17 cellular contexts compared by ENCODE assay signal in the genomic region with DNA sequence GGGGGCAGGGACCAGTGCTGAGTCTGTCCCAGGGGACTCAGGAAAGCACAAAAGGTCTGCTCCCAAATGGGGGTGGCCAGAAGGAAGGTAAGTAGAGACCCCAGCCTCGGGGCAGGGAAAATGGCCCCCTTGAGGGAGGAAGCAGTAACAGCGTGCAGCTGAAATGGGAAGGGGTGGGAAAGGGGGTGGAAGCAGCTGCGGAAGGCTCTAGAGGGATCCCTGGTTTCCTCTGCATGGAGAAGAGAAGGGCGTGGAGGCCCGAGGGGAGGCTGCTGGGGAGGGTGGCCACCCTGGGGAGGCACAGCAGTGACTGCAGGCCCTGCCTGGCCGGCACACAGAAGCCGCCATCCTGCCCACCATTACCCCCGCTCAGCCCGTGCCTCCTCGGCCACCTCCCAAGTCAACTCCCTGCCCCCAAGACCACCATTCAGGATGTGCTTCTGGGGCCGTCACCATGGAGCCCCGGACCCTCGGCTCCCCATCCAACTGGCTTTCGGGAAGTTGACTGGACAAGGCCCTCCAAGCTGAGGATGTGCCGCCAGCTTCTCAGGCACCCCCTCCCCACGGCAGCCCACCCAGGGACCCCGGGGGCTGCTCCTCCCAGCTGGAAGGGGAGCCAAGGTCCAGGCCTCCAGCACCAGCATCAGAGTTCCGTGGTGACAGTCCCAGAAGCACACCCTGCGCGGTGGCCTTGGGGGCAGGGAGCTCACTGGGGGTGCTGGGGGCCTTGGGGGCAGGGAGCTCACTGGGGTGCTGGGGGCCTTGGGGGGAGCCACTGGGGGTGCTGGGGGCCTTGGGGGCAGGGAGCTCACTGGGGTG. TPM values are rescaled to one million over a fixed set of nuclear protein-coding genes. Genes with fewer than 3 reads are reported as not detected.
DNase-seq lines count a peak whose midpoint lies in the region; ATAC-seq and TF ChIP-seq lines count a peak whose summit lies in the region.
"Had no signal": no experiment of that assay in that cellular context is flagged by ENCODE, and none has a peak within 500 bp of the region (broad histone marks: within the 10 kb centered on the region; RNA-seq: fewer than 3 reads in every experiment).

No MANE protein-coding gene starts in this region.

- no TSS peak for BruUV-seq in OCI-LY7 (replicated peaks; lab: Mats Ljungman, UMichigan)

- H3K4me1 ChIP-seq in OCI-LY7 (ENCODE audit: insufficient read depth, low read length, poor library complexity, severe bottlenecking) = peaks cover 8% of the 10 kb centered on the region
- H3K4me1 ChIP-seq: tibial artery had no signal

- H3K9me3 ChIP-seq in OCI-LY7 (ENCODE audit: low read length) = no peaks in the 10 kb centered on the region
- H3K9me3 ChIP-seq: stomach, tibial artery had no signal

- H3K4me2 ChIP-seq in OCI-LY7 (ENCODE audit: low read length) = peak overlapping the region; percentile 28; the same call in 1 of the 2 replicates

- in situ Hi-C loops in GM13976 (cut with MboI; ENCODE audit: low sequenced_read_pairs, unreplicated experiment) = no loop called here

- CTCF ChIA-PET in HEK293T (lab: Yijun Ruan, JAX) (interaction anchor here (0.6 to 2.3 kb wide), 8 partner anchors 11 to 222 kb away, joined by 3 to 18 read pairs (median 4); partner anchors contain the start of gene RNF4), OCI-LY7 (lab: Charles Lee; ENCODE audit: unreplicated experiment) (interaction anchor here (0.5 to 1.1 kb wide), 4 partner anchors 20 to 280 kb away, joined by 3 to 10 read pairs (median 5); no protein-coding TSS in a partner anchor)

- no peaks in the 10 kb centered on the region for H3K36me3 ChIP-seq in OCI-LY7 (ENCODE audit: insufficient read depth, low read length)
- H3K36me3 ChIP-seq: stomach, tibial artery had no signal

- peak overlapping the region; percentile 92; the same call in 1 of the 2 replicates for H2AFZ ChIP-seq in OCI-LY7 (ENCODE audit: low read length)

- intact Hi-C loops in OCI-LY7 (cut with micrococcal nuclease; ENCODE audit: unreplicated experiment) (no loop called here), left colon (cut with DNase I, micrococcal nuclease) (loop anchor here in 1 of 2 donors (10.0 kb wide), 1 partner anchor 218 kb away; no protein-coding TSS in a partner anchor)

- no peak overlapping the region for H3K27ac ChIP-seq in OCI-LY7 (ENCODE audit: low read depth, low read length, poor library complexity, severe bottlenecking)
- H3K27ac ChIP-seq: stomach, tibial artery had no signal

- no peaks in the 10 kb centered on the region for H3K79me2 ChIP-seq in OCI-LY7 (ENCODE audit: insufficient read depth, low read depth, low read length)

- no peaks in the 10 kb centered on the region for H4K20me1 ChIP-seq in OCI-LY7 (ENCODE audit: insufficient read depth, low read length)

- no peak for TF ChIP-seq CTCF in OCI-LY7 (conservative IDR thresholded peaks at IDR 0.05; ENCODE audit: low read length)
- no peak for TF ChIP-seq CTCF in GM13976 (IDR thresholded peaks at IDR 0.05; ENCODE audit: borderline replicate concordance, control extremely low read depth, extremely low read depth, insufficient read depth, missing control alignments)

- no peak overlapping the region for H3K4me3 ChIP-seq in OCI-LY7 (ENCODE audit: low read depth, low read length, poor library complexity, severe bottlenecking)
- H3K4me3 ChIP-seq: lung, stomach, tibial artery had no signal

- no peaks in the 10 kb centered on the region for H3K9me2 ChIP-seq in OCI-LY7 (ENCODE audit: insufficient read depth, low read length)

- ATAC-seq in left colon (peak; percentile 18), HG02970 (IDR thresholded peaks at IDR 0.05; ENCODE audit: low FRiP score, unreplicated experiment) (no peak)

- POLR2A ChIA-PET in HEK293T (lab: Yijun Ruan, JAX) (interaction anchor here (0.7 to 2.1 kb wide), 3 partner anchors 15 to 559 kb away, joined by 3 to 9 read pairs (median 3); partner anchors contain the start of gene RNF4), OCI-LY7 (lab: Charles Lee) (no interaction called here)

- DNase-seq in D341Med (ENCODE audit: low spot score) (peak; percentile 64), HEK293T (ENCODE audit: extremely low spot score) (peak; percentile 26), OCI-LY7 (ENCODE audit: low spot score) (no peak), left colon (no peak), GM13976 (ENCODE audit: low spot score) (no peak), mesenteric fat pad (ENCODE audit: low spot score) (no peak), dermis blood vessel endothelial cell (no peak)
- DNase-seq: T1000, tibial artery had no signal

TF ChIP-seq in HEK293T, 16 proteins besides CTCF, POLR2A, EP300 and RAD21:
- no peak for TF ChIP-seq ZNF384 (IDR thresholded peaks at IDR 0.05)
- TF ChIP-seq FOXK2 (IDR thresholded peaks at IDR 0.05) = no peak
- TF ChIP-seq NFRKB (IDR thresholded peaks at IDR 0.05) = no peak
- TF ChIP-seq CTBP1 (IDR thresholded peaks at IDR 0.05; ENCODE audit: borderline replicate concordance) = no peak
- no peak for TF ChIP-seq L3MBTL2 (conservative IDR thresholded peaks at IDR 0.05)
- TF ChIP-seq PKNOX1 (IDR thresholded peaks at IDR 0.05) = no peak
- TF ChIP-seq SP1 (IDR thresholded peaks at IDR 0.05) = no peak
- TF ChIP-seq LEF1 (IDR thresholded peaks at IDR 0.05; ENCODE audit: borderline replicate concordance) = no peak
- no peak for TF ChIP-seq SUZ12 (IDR thresholded peaks at IDR 0.05)
- no peak for TF ChIP-seq ARNT (IDR thresholded peaks at IDR 0.05)
- no peak for TF ChIP-seq HDGF (IDR thresholded peaks at IDR 0.05; ENCODE audit: borderline replicate concordance)
- TF ChIP-seq TARDBP (IDR thresholded peaks at IDR 0.05) = no peak
TF ChIP-seq in HEK293T: peak in this region for 0.

RNA-seq across cellular contexts. Expression of gene CFAP99, which starts 23.6 kb away (rescaled TPM):
- not detected in 2 replicates for total RNA-seq in OCI-LY7 (2014; rRNA removed; shearing (Covaris generic))
- total RNA-seq in OCI-LY7 (2022) (not detected in 2 replicates), left colon (under 1 TPM; 0.46 to 0.73 TPM), mesenteric fat pad (not detected), dermis blood vessel endothelial cell (0.17 TPM in 1 of 2 replicates, not detected in the other)
- total RNA-seq: dermis microvascular lymphatic vessel endothelial cell, glomerular endothelial cell, kidney epithelial cell, pulmonary artery endothelial cell, skeletal muscle tissue had no signal

RNA-seq across cellular contexts. Expression of gene ZFYVE28, which starts 23.9 kb away (rescaled TPM):
- total RNA-seq in OCI-LY7 (2014; rRNA removed; shearing (Covaris generic)) = 4.8 TPM in 1 of 2 replicates, not detected in the other
- total RNA-seq in OCI-LY7 (2022) (0.32 TPM in 1 of 2 replicates, not detected in the other), left colon (10 to 100 TPM; 31.9 to 48.7 TPM), mesenteric fat pad (12.9 TPM), dermis blood vessel endothelial cell (7.5 and 8.6 TPM in 2 replicates)

RNA-seq across cellular contexts. Expression of gene RNF4, which starts 26.5 kb away (rescaled TPM):
- 63.6 and 65.0 TPM in 2 replicates for total RNA-seq in OCI-LY7 (2014; rRNA removed; shearing (Covaris generic))
- total RNA-seq in OCI-LY7 (2022) (76.5 and 77.5 TPM in 2 replicates), left colon (10 to 100 TPM; 45.6 to 47.4 TPM), mesenteric fat pad (48.6 TPM), dermis blood vessel endothelial cell (79.5 and 85.4 TPM in 2 replicates)

Comparison
In these comparisons a context has a peak if more than half of its experiments do, and no peak if none do; other contexts are left out.
1. DNase-seq: peak in D341Med (single experiment) and HEK293T (single experiment); none in OCI-LY7 (single experiment), left colon (0 of 2), GM13976 (single experiment), mesenteric fat pad (single experiment) and dermis blood vessel endothelial cell (single experiment).